8 cellular contexts compared by ENCODE assay signal in the genomic region with DNA sequence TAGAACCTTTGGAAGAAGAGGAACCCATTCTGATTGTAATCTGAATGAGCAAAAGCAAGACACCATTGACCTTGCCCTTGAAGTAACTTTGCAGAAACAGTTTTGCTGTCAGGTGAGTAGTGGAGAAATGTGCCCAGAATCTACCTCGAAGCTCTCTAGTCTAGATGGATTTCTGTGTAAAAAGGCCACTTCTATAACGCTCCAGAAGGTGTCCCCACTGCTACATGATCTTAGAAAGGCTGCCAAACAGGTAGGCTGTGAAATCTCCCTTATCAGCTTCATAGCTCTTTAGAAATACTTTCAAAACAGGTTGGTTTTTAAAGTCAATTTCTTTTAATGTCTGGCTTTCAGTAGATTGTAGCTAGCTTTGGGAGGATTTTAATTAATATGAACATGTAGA.
DNase-seq lines count a peak whose midpoint lies in the region; TF ChIP-seq lines count a peak whose summit lies in the region.
"Not testable (repeated sequence)": the region's sequence is repeated elsewhere in the genome, so short reads cannot be mapped to it uniquely, and the experiment has no call there.

No MANE protein-coding gene starts in this region.

- not testable (repeated sequence) for H2AK5ac ChIP-seq in neuronal stem cell (ENCODE audit: low read depth, low read length)

- not testable (repeated sequence) for H3K14ac ChIP-seq in neuronal stem cell (ENCODE audit: low read length)

- H4K8ac ChIP-seq in neuronal stem cell (ENCODE audit: low read depth, low read length), result not testable (repeated sequence)

- H3K9ac ChIP-seq in neuronal stem cell (ENCODE audit: low read depth, low read length, poor library complexity), result not testable (repeated sequence)

- not testable (repeated sequence) for TF ChIP-seq POLR2A in NB4 (IDR thresholded peaks at IDR 0.05; ENCODE audit: extremely low read depth, insufficient read length)

- H2BK15ac ChIP-seq in neuronal stem cell (ENCODE audit: low read length), result not testable (repeated sequence)

- H2BK12ac ChIP-seq in neuronal stem cell (ENCODE audit: low read length), result not testable (repeated sequence)

- H4K91ac ChIP-seq in neuronal stem cell (ENCODE audit: low read depth, low read length, poor library complexity), result not testable (repeated sequence)

- DNase-seq in BE2C, result not testable (repeated sequence)
- DNase-seq in NB4 (ENCODE audit: low read depth) (peak; percentile 22), NCI-H748 treated with DMSO at 0.1 percent for 48 hours (lab: John Stamatoyannopoulos, UW) (peak; percentile 10), SW480 (ENCODE audit: low spot score) (peak; percentile 30), dedifferentiated amniotic fluid mesenchymal stem cell (ENCODE audit: extremely low spot score) (peak; percentile 14), iris pigment epithelial cell (ENCODE audit: low read depth) (peak; percentile 14), neuronal stem cell (ENCODE audit: low spot score) (peak; percentile 1)

- H2BK5ac ChIP-seq in neuronal stem cell (ENCODE audit: low read length), result not testable (repeated sequence)

- not testable (repeated sequence) for H3K23ac ChIP-seq in neuronal stem cell (ENCODE audit: low read depth, low read length, poor library complexity)

- not testable (repeated sequence) for H2BK120ac ChIP-seq in neuronal stem cell (ENCODE audit: low read depth, low read length)

- not testable (repeated sequence) for H3K36me3 ChIP-seq in BE2C; neuronal stem cell (replicated peaks in 1 of 2; ENCODE audit: control insufficient read depth in 2 of 2, insufficient read depth in 2 of 2, low read length in 2 of 2)

- not testable (repeated sequence) for H3K4me1 ChIP-seq in BE2C; neuronal stem cell (ENCODE audit: control insufficient read depth in 2 of 2, insufficient read depth in 1 of 2, low read depth in 1 of 2, low read length in 2 of 2)

- H3K9me3 ChIP-seq in BE2C; neuronal stem cell (replicated peaks in 1 of 2; ENCODE audit: control insufficient read depth in 2 of 2, insufficient read depth in 1 of 2, low read depth in 1 of 2, low read length in 2 of 2): not testable (repeated sequence)

- H3K18ac ChIP-seq in neuronal stem cell (ENCODE audit: low read length), result not testable (repeated sequence)

- not testable (repeated sequence) for H3K79me1 ChIP-seq in neuronal stem cell (ENCODE audit: low read depth, low read length)

- no CpG with 5 or more reads among the region's 2 CpGs for WGBS in neuronal stem cell (ENCODE audit: extremely low coverage in 2 of 2, insufficient read length in 2 of 2, insufficient replicate concordance in 1 of 2), 2 donors

- H3K4me3 ChIP-seq in BE2C (ENCODE audit: low read depth, low read length); NB4 (ENCODE audit: low read depth, low read length); neuronal stem cell (ENCODE audit: low read length in 2 of 2): not testable (repeated sequence)

- H3K27ac ChIP-seq in neuronal stem cell (replicated peaks; ENCODE audit: low read length), result not testable (repeated sequence)

- H3K4ac ChIP-seq in neuronal stem cell (ENCODE audit: low read length), result not testable (repeated sequence)

- peak; percentile 18 for TF ChIP-seq CTCF in BE2C (IDR thresholded peaks at IDR 0.05; ENCODE audit: low read depth, low read length)
- TF ChIP-seq CTCF in GM12872 (IDR thresholded peaks at IDR 0.05; ENCODE audit: insufficient read depth, low read depth, low read length), result 0 out of 3 replicates have a peak, but pooled peaks have one; percentile 8
- not testable (repeated sequence) for TF ChIP-seq CTCF in NB4 (IDR thresholded peaks at IDR 0.05; ENCODE audit: low read depth, low read length)

- H3K4me2 ChIP-seq in neuronal stem cell (ENCODE audit: insufficient read depth, low read length, poor library complexity, severe bottlenecking), result not testable (repeated sequence)

- not testable (repeated sequence) for H3K27me3 ChIP-seq in BE2C; neuronal stem cell (ENCODE audit: control insufficient read depth in 3 of 3, insufficient read depth in 3 of 3, low read depth in 1 of 3, low read length in 3 of 3)

- not testable (repeated sequence) for H2AFZ ChIP-seq in neuronal stem cell (ENCODE audit: low read length)
